ENCODE assay signal across 36 cellular contexts in the genomic region with DNA sequence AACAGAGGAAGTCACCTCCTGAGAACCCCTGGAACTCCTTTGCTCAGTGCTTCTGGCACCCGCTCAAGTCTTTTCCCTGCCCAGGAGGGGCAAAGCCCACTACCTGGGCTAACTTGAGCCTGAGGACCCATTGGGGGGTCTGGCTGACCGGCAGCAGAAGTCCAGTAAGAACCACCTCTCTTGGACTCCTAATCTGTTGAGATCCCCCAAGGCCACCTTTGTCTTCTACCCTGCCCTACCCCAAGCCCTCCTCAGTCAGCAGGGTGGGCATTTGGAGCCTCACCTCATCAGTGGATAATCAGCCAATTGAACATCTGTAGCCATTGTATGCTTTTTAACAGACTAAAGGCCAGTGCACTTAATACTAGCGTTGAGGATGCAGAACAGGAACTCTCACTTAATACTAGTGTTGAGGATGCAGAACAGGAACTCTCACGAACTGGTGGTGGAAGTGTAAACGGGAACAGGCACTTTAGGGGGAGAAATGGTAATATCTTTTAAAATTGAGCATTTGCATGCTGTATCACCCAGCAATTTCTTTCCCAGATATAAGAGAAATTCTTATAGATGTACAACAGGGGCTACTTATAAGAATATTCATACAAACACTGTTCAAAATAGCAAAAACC. TPM values are rescaled to one million over a fixed set of nuclear protein-coding genes. Genes with fewer than 3 reads are reported as not detected.
"Had no signal": no experiment of that assay in that cellular context is flagged by ENCODE, and none has a peak within 500 bp of the region (broad histone marks: within the 10 kb centered on the region; RNA-seq: fewer than 3 reads in every experiment).

No MANE protein-coding gene starts in this region.

- H3K27me3 ChIP-seq: ascending aorta, cardiac muscle cell, right lobe of liver, testis, transverse colon had no signal

- H3K4me3 ChIP-seq: ascending aorta, cardiac muscle cell, coronary artery, heart left ventricle, right lobe of liver, testis, transverse colon had no signal

- H3K27ac Mint-ChIP-seq: activated naive CD4-positive, alpha-beta T cell treated with anti-CD3 and anti-CD28 coated beads, Interleukin-2, amount 10 ng/mL, durations not matched to agents 7 days and 5 days; activated naive CD8-positive, alpha-beta T cell treated with anti-CD3 and anti-CD28 coated beads, Interleukin-2, amount 10 ng/mL, durations not matched to agents 7 days and 5 days; brain; immature natural killer cell; memory B cell; naive thymus-derived CD4-positive, alpha-beta T cell; progenitor cell of endocrine pancreas had no signal

- H3K36me3 Mint-ChIP-seq: activated naive CD4-positive, alpha-beta T cell treated with anti-CD3 and anti-CD28 coated beads, Interleukin-2, amount 10 ng/mL, durations not matched to agents 7 days and 5 days; activated naive CD8-positive, alpha-beta T cell treated with anti-CD3 and anti-CD28 coated beads, Interleukin-2, amount 10 ng/mL, durations not matched to agents 7 days and 5 days; brain; immature natural killer cell; memory B cell; naive thymus-derived CD4-positive, alpha-beta T cell had no signal

- H3K9me3 Mint-ChIP-seq: activated naive CD4-positive, alpha-beta T cell treated with anti-CD3 and anti-CD28 coated beads, Interleukin-2, amount 10 ng/mL, durations not matched to agents 7 days and 5 days; activated naive CD8-positive, alpha-beta T cell treated with anti-CD3 and anti-CD28 coated beads, Interleukin-2, amount 10 ng/mL, durations not matched to agents 7 days and 5 days; immature natural killer cell; memory B cell; naive thymus-derived CD4-positive, alpha-beta T cell had no signal

- H3K4me3 Mint-ChIP-seq: activated naive CD4-positive, alpha-beta T cell treated with anti-CD3 and anti-CD28 coated beads, Interleukin-2, amount 10 ng/mL, durations not matched to agents 7 days and 5 days; activated naive CD8-positive, alpha-beta T cell treated with anti-CD3 and anti-CD28 coated beads, Interleukin-2, amount 10 ng/mL, durations not matched to agents 7 days and 5 days; brain; memory B cell; naive thymus-derived CD4-positive, alpha-beta T cell had no signal

- H3K36me3 ChIP-seq: ascending aorta, cardiac muscle cell, heart left ventricle, neutrophil, right lobe of liver, transverse colon, WERI-Rb-1 had no signal

- ATAC-seq: activated CD4-positive, CD25-positive, alpha-beta regulatory T cell treated with anti-CD3 and anti-CD28 coated beads, Interleukin-2, amount 50 U/mL, for 24 hours; esophagus mucosa; naive thymus-derived CD4-positive, alpha-beta T cell had no signal

- H3K9me3 ChIP-seq: ascending aorta, neutrophil, right lobe of liver, testis, transverse colon had no signal

- DNase-seq: activated CD4-positive, alpha-beta T cell treated with anti-CD3 and anti-CD28 coated beads for 48 hours; activated CD4-positive, alpha-beta T cell treated with anti-CD3 and anti-CD28 coated beads, Interleukin-2, amount 50 U/mL, for 48 hours; activated CD8-positive, alpha-beta memory T cell treated with anti-CD3 and anti-CD28 coated beads for 24 hours; activated gamma-delta T cell; activated naive CD4-positive, alpha-beta T cell treated with anti-CD3 and anti-CD28 coated beads, Interleukin-2, amount 10 ng/mL, durations not matched to agents 7 days and 5 days; activated naive CD8-positive, alpha-beta T cell treated with anti-CD3 and anti-CD28 coated beads, Interleukin-2, amount 10 ng/mL, durations not matched to agents 7 days and 5 days; activated T-cell treated with anti-CD3 and anti-CD28 coated beads, Interleukin-2, amount 50 U/mL, for 1 hour; foreskin fibroblast; hypothalamus; immature natural killer cell; kidney; midbrain; naive thymus-derived CD4-positive, alpha-beta T cell; right lobe of liver; stimulated activated CD4-positive, alpha-beta T cell treated with anti-CD3 and anti-CD28 coated beads, Interleukin-2, amount 100 ng/mL, for 48 hours; stimulated activated naive CD4-positive, alpha-beta T cell treated with Interleukin-2 at 50 U/mL for 16 hours; T-helper 9 cell; testis; transverse colon; WERI-Rb-1 had no signal

- H3K4me1 ChIP-seq: ascending aorta, right lobe of liver had no signal

- H3K4me1 Mint-ChIP-seq: activated naive CD4-positive, alpha-beta T cell treated with anti-CD3 and anti-CD28 coated beads, Interleukin-2, amount 10 ng/mL, durations not matched to agents 7 days and 5 days; memory B cell had no signal

- H3K27ac ChIP-seq: ascending aorta, cardiac muscle cell, coronary artery, heart left ventricle, neutrophil, right lobe of liver, testis, transverse colon, WERI-Rb-1 had no signal

RNA-seq across cellular contexts. Expression of gene TBATA, which starts 2.0 kb away (rescaled TPM):
- total RNA-seq: activated naive CD8-positive, alpha-beta T cell treated with anti-CD3 and anti-CD28 coated beads, Interleukin-2, amount 10 ng/mL, durations not matched to agents 7 days and 5 days; ascending aorta; cardiac muscle cell; cerebellum; esophagus mucosa; heart left ventricle; kidney; lower leg skin; naive thymus-derived CD4-positive, alpha-beta T cell; osteocyte; progenitor cell of endocrine pancreas; renal cortical epithelial cell; right lobe of liver; skeletal muscle tissue; transverse colon; urinary bladder had no signal
